Comparison of ENCODE assay signal across 33 cellular contexts in genomic region chr5:145683426-145683825, GRCh38.
"Had no signal": no experiment of that assay in that cellular context is flagged by ENCODE, and none has a peak within 500 bp of the region (broad histone marks: within the 10 kb centered on the region; RNA-seq: fewer than 3 reads in every experiment).

No MANE protein-coding gene starts in this region.

- DNase-seq: activated CD4-positive, alpha-beta memory T cell treated with anti-CD3 and anti-CD28 coated beads, Interleukin-2, amount 10 ng/mL, durations not matched to agents 7 days and 5 days; activated CD4-positive, alpha-beta T cell treated with anti-CD3 and anti-CD28 coated beads for 1 hour; activated CD4-positive, alpha-beta T cell treated with anti-CD3 and anti-CD28 coated beads for 36 hours; activated CD4-positive, alpha-beta T cell treated with anti-CD3 and anti-CD28 coated beads for 48 hours; activated CD4-positive, alpha-beta T cell treated with anti-CD3 and anti-CD28 coated beads, Interleukin-2, amount 10 ng/mL, durations not matched to agents 7 days and 5 days; activated CD4-positive, alpha-beta T cell treated with anti-CD3 and anti-CD28 coated beads, Interleukin-2, amount 50 U/mL, for 48 hours; activated CD4-positive, CD25-positive, alpha-beta regulatory T cell; activated CD8-positive, alpha-beta memory T cell treated with anti-CD3 and anti-CD28 coated beads for 24 hours; activated CD8-positive, alpha-beta memory T cell treated with anti-CD3 and anti-CD28 coated beads, Interleukin-2, amount 10 ng/mL, durations not matched to agents 7 days and 5 days; activated CD8-positive, alpha-beta memory T cell treated with anti-CD3 and anti-CD28 coated beads, Interleukin-2, amount 50 U/mL, for 48 hours; activated CD8-positive, alpha-beta T cell treated with anti-CD3 and anti-CD28 coated beads, Interleukin-2, amount 10 ng/mL, durations not matched to agents 7 days and 5 days; activated effector memory CD4-positive, alpha-beta T cell treated with Interleukin-2 at 50 U/mL for 16 hours; activated gamma-delta T cell; activated naive CD4-positive, alpha-beta T cell treated with anti-CD3 and anti-CD28 coated beads, Interleukin-2, amount 10 ng/mL, durations not matched to agents 7 days and 5 days; activated naive CD4-positive, alpha-beta T cell treated with Interleukin-2 at 50 U/mL for 16 hours; activated naive CD8-positive, alpha-beta T cell treated with anti-CD3 and anti-CD28 coated beads, Interleukin-2, amount 10 ng/mL, durations not matched to agents 7 days and 5 days; activated naive CD8-positive, alpha-beta T cell treated with anti-CD3 and anti-CD28 coated beads, Interleukin-2, amount 50 U/mL, for 24 hours; activated T-cell treated with anti-CD3 and anti-CD28 coated beads, Interleukin-2, amount 50 U/mL, for 24 hours; activated T-cell treated with anti-CD3 and anti-CD28 coated beads, Interleukin-2, amount 50 U/mL, for 48 hours; amygdala; anterior cingulate cortex; caudate nucleus; cerebellar nuclear complex; T-helper 1 cell; T-helper 2 cell; T-helper 9 cell; WERI-Rb-1 had no signal

- H3K9me3 ChIP-seq: ascending aorta had no signal

- H3K27me3 ChIP-seq: ascending aorta, cardiac muscle cell had no signal

- H3K27ac ChIP-seq: ascending aorta, cardiac muscle cell, WERI-Rb-1 had no signal

- FAIRE-seq: bronchial epithelial cell, TTC549 had no signal

- H3K4me3 ChIP-seq: ascending aorta, cardiac muscle cell had no signal

- ATAC-seq: activated CD4-positive, alpha-beta T cell treated with anti-CD3 and anti-CD28 coated beads for 36 hours; activated CD4-positive, CD25-positive, alpha-beta regulatory T cell treated with anti-CD3 and anti-CD28 coated beads, Interleukin-2, amount 50 U/mL, for 24 hours; activated CD8-positive, alpha-beta memory T cell treated with anti-CD3 and anti-CD28 coated beads, Interleukin-2, amount 10 ng/mL, durations not matched to agents 7 days and 5 days; activated CD8-positive, alpha-beta T cell treated with anti-CD3 and anti-CD28 coated beads, Interleukin-2, amount 10 ng/mL, durations not matched to agents 7 days and 5 days; activated naive CD8-positive, alpha-beta T cell treated with anti-CD3 and anti-CD28 coated beads, Interleukin-2, amount 50 U/mL, for 24 hours; WTC11 had no signal

- H3K36me3 ChIP-seq: ascending aorta, cardiac muscle cell, WERI-Rb-1 had no signal
